Comparison of ENCODE assay signal across 15 cellular contexts in genomic region chr16:28183441-28183840, GRCh38. TPM values are rescaled to one million over a fixed set of nuclear protein-coding genes. Genes with fewer than 3 reads are reported as not detected.
DNase-seq lines count a peak whose midpoint lies in the region; ATAC-seq and TF ChIP-seq lines count a peak whose summit lies in the region.
"Had no signal": no experiment of that assay in that cellular context is flagged by ENCODE, and none has a peak within 500 bp of the region (broad histone marks: within the 10 kb centered on the region; RNA-seq: fewer than 3 reads in every experiment).

No MANE protein-coding gene starts in this region.

- no peak for DNase-seq in natural killer cell
- DNase-seq in natural killer cell treated with Interleukin-12 subunit alpha and Interleukin-12 subunit beta and Interleukin-15 and Interleukin-18, amount 100 ng/mL, for 72 hours (ENCODE audit: low spot score) = no peak
- DNase-seq in effector memory CD8-positive, alpha-beta T cell = no peak
- no peak for DNase-seq in NCI-H510A treated with DMSO at 0.1 percent for 48 hours (lab: John Stamatoyannopoulos, UW)
- DNase-seq in kidney glomerular epithelial cell (lab: John Stamatoyannopoulos, UW) = no peak
- no peak for DNase-seq in cortex of kidney (lab: John Stamatoyannopoulos, UW)
- DNase-seq: activated CD4-positive, alpha-beta T cell treated with anti-CD3 and anti-CD28 coated beads, Interleukin-2, amount 50 U/mL, for 4 hours; NCI-H1105 treated with DMSO at 0.1 percent for 48 hours; NCI-H524; upper lobe of right lung had no signal

- H3K27me3 ChIP-seq in OCI-LY3 (ENCODE audit: low read depth, low read length) = no peaks in the 10 kb centered on the region
- H3K27me3 ChIP-seq: BLaER1 treated with 17β-estradiol and CSF1 and Interleukin-3, amounts not matched to agents 10 nM and 100 nM; upper lobe of right lung had no signal

- TF ChIP-seq CTCF in natural killer cell (IDR thresholded peaks at IDR 0.05) (no peak), OCI-LY3 (IDR thresholded peaks at IDR 0.05; ENCODE audit: low read depth, low read length) (no peak)

- ATAC-seq in natural killer cell (no peak), GM21528 (IDR thresholded peaks at IDR 0.05; ENCODE audit: low FRiP score, unreplicated experiment) (no peak)
- no peak for ATAC-seq in natural killer cell treated with Interleukin-12 subunit alpha and Interleukin-12 subunit beta and Interleukin-15 and Interleukin-18, amount 100 ng/mL, for 72 hours
- ATAC-seq in effector memory CD8-positive, alpha-beta T cell (replicated peaks) = no peak
- ATAC-seq: activated naive CD4-positive, alpha-beta T cell treated with anti-CD3 and anti-CD28 coated beads, Interleukin-2, amount 50 U/mL, for 72 hours; upper lobe of right lung had no signal

- H3K36me3 ChIP-seq in OCI-LY3 (replicated peaks; ENCODE audit: low read depth, low read length) = peaks cover 34% of the 10 kb centered on the region
- H3K36me3 ChIP-seq: prostate gland, upper lobe of right lung had no signal

- peaks cover 91% of the 10 kb centered on the region for H3K79me2 ChIP-seq in OCI-LY3 (ENCODE audit: low read length)

- H3K9ac ChIP-seq in OCI-LY3 (ENCODE audit: low read length) = no peak overlapping the region
- H3K9ac ChIP-seq: BLaER1 treated with 17β-estradiol and CSF1 and Interleukin-3, amounts not matched to agents 10 nM and 100 nM had no signal

- no peaks in the 10 kb centered on the region for H3K36me3 Mint-ChIP-seq in natural killer cell
- H3K36me3 Mint-ChIP-seq in natural killer cell treated with Interleukin-12 subunit alpha and Interleukin-12 subunit beta and Interleukin-15 and Interleukin-18, amount 100 ng/mL, for 72 hours = peaks cover 22% of the 10 kb centered on the region
- H3K36me3 Mint-ChIP-seq in effector memory CD8-positive, alpha-beta T cell (ENCODE audit: insufficient read depth) = peaks cover 15% of the 10 kb centered on the region

- intact Hi-C loops in natural killer cell (cut with micrococcal nuclease) = no loop called here

- peak overlapping the region; percentile 10 to 73 for H3K27ac Mint-ChIP-seq in natural killer cell
- peak overlapping the region in 1 of 2 donors; percentile 76 for H3K27ac Mint-ChIP-seq in natural killer cell treated with Interleukin-12 subunit alpha and Interleukin-12 subunit beta and Interleukin-15 and Interleukin-18, amount 100 ng/mL, for 72 hours
- H3K27ac Mint-ChIP-seq in effector memory CD8-positive, alpha-beta T cell = peak overlapping the region; percentile 32 to 81

- peak overlapping the region; percentile 82 for H3K4me2 ChIP-seq in OCI-LY3 (ENCODE audit: low read length)

- no peak overlapping the region for H3K4me3 ChIP-seq in OCI-LY3 (ENCODE audit: low read length)
- H3K4me3 ChIP-seq: BLaER1 treated with 17β-estradiol and CSF1 and Interleukin-3, amounts not matched to agents 10 nM and 100 nM; prostate gland; upper lobe of right lung had no signal

- no peaks in the 10 kb centered on the region for H3K9me3 Mint-ChIP-seq in natural killer cell
- no peaks in the 10 kb centered on the region for H3K9me3 Mint-ChIP-seq in natural killer cell treated with Interleukin-12 subunit alpha and Interleukin-12 subunit beta and Interleukin-15 and Interleukin-18, amount 100 ng/mL, for 72 hours
- H3K9me3 Mint-ChIP-seq in effector memory CD8-positive, alpha-beta T cell = no peaks in the 10 kb centered on the region
- H3K9me3 Mint-ChIP-seq: activated naive CD4-positive, alpha-beta T cell treated with anti-CD3 and anti-CD28 coated beads, Interleukin-2, amount 50 U/mL, for 72 hours had no signal

- H3K27ac ChIP-seq in OCI-LY3 (ENCODE audit: low read length) = peak overlapping the region; percentile 94
- H3K27ac ChIP-seq: prostate gland, upper lobe of right lung had no signal

- peaks cover 90% of the 10 kb centered on the region for H3K4me1 ChIP-seq in OCI-LY3 (ENCODE audit: low read length)

- no peak overlapping the region for H2AFZ ChIP-seq in OCI-LY3 (ENCODE audit: low read depth, low read length)

- H3K4me1 Mint-ChIP-seq in natural killer cell = peaks cover 75 to 79% of the 10 kb centered on the region in 2 donors
- H3K4me1 Mint-ChIP-seq in natural killer cell treated with Interleukin-12 subunit alpha and Interleukin-12 subunit beta and Interleukin-15 and Interleukin-18, amount 100 ng/mL, for 72 hours (ENCODE audit: low read depth in 2 of 2) = peaks cover 67 to 85% of the 10 kb centered on the region in 2 donors
- peaks cover 44 to 79% of the 10 kb centered on the region in 2 donors for H3K4me1 Mint-ChIP-seq in effector memory CD8-positive, alpha-beta T cell (ENCODE audit: low read depth in 2 of 2)

- no peaks in the 10 kb centered on the region for H4K20me1 ChIP-seq in OCI-LY3 (ENCODE audit: insufficient read depth, low read length)

- H3K27me3 Mint-ChIP-seq in natural killer cell (ENCODE audit: low read depth in 2 of 2) = no peaks in the 10 kb centered on the region
- H3K27me3 Mint-ChIP-seq in natural killer cell treated with Interleukin-12 subunit alpha and Interleukin-12 subunit beta and Interleukin-15 and Interleukin-18, amount 100 ng/mL, for 72 hours = no peaks in the 10 kb centered on the region
- no peaks in the 10 kb centered on the region for H3K27me3 Mint-ChIP-seq in effector memory CD8-positive, alpha-beta T cell

- no peak overlapping the region for H3K4me3 Mint-ChIP-seq in natural killer cell
- H3K4me3 Mint-ChIP-seq in natural killer cell treated with Interleukin-12 subunit alpha and Interleukin-12 subunit beta and Interleukin-15 and Interleukin-18, amount 100 ng/mL, for 72 hours = no peak overlapping the region
- peak overlapping the region in 1 of 2 donors; percentile 51 for H3K4me3 Mint-ChIP-seq in effector memory CD8-positive, alpha-beta T cell

- 0 out of 2 replicates have a peak, but pooled peaks cover 3% of the 10 kb centered on the region for H3K9me3 ChIP-seq in OCI-LY3 (ENCODE audit: insufficient read depth, low read length)
- H3K9me3 ChIP-seq: prostate gland, upper lobe of right lung had no signal

RNA-seq across cellular contexts. Expression of gene XPO6, which starts 28.3 kb away (rescaled TPM):
- 100 to 1,000 TPM; 233 to 321 (median 240) TPM for total RNA-seq in natural killer cell
- 100 to 1,000 TPM; 212 to 386 TPM for total RNA-seq in natural killer cell treated with Interleukin-12 subunit alpha and Interleukin-12 subunit beta and Interleukin-15 and Interleukin-18, amount 100 ng/mL, for 72 hours
